ENCODE assay signal across 17 cellular contexts in genomic region chr4:113666386-113667114, GRCh38.
"Had no signal": no experiment of that assay in that cellular context is flagged by ENCODE, and none has a peak within 500 bp of the region (broad histone marks: within the 10 kb centered on the region; RNA-seq: fewer than 3 reads in every experiment).

No MANE protein-coding gene starts in this region.

- H3K4me1 ChIP-seq: esophagus squamous epithelium, left lung, uterus had no signal

- H3K4me3 Mint-ChIP-seq: activated CD4-positive, alpha-beta T cell treated with anti-CD3 and anti-CD28 coated beads, Interleukin-2, amount 10 ng/mL, durations not matched to agents 7 days and 5 days; activated naive CD8-positive, alpha-beta T cell treated with anti-CD3 and anti-CD28 coated beads, Interleukin-2, amount 10 ng/mL, durations not matched to agents 7 days and 5 days; nephron; stimulated activated naive CD8-positive, alpha-beta T cell treated with anti-CD3 and anti-CD28 coated beads, Interleukin-15, Interleukin-2, amounts not matched to agents 100 ng/mL and 50 ng/mL, for 24 hours had no signal

- H3K4me3 ChIP-seq: esophagus squamous epithelium, left lung, thoracic aorta, uterus had no signal

- H3K27me3 Mint-ChIP-seq: activated CD4-positive, alpha-beta T cell treated with anti-CD3 and anti-CD28 coated beads, Interleukin-2, amount 10 ng/mL, durations not matched to agents 7 days and 5 days; activated naive CD8-positive, alpha-beta T cell treated with anti-CD3 and anti-CD28 coated beads, Interleukin-2, amount 10 ng/mL, durations not matched to agents 7 days and 5 days; stimulated activated naive CD8-positive, alpha-beta T cell treated with anti-CD3 and anti-CD28 coated beads, Interleukin-15, Interleukin-2, amounts not matched to agents 100 ng/mL and 50 ng/mL, for 24 hours had no signal

- ATAC-seq: left lung had no signal

- H3K9me3 ChIP-seq: esophagus squamous epithelium, left lung, thoracic aorta, uterus had no signal

- H3K27me3 ChIP-seq: esophagus squamous epithelium, left lung, uterus had no signal

- DNase-seq: activated CD4-positive, alpha-beta T cell treated with anti-CD3 and anti-CD28 coated beads, Interleukin-2, amount 10 ng/mL, durations not matched to agents 7 days and 5 days; activated CD4-positive, CD25-positive, alpha-beta regulatory T cell; activated gamma-delta T cell treated with Interleukin-2 at 50 U/mL for 16 hours; activated naive CD8-positive, alpha-beta T cell treated with anti-CD3 and anti-CD28 coated beads, Interleukin-2, amount 10 ng/mL, durations not matched to agents 7 days and 5 days; activated T-cell treated with anti-CD3 and anti-CD28 coated beads, Interleukin-2, amount 50 U/mL, for 48 hours; aorta; esophagus squamous epithelium; foreskin fibroblast; mesendoderm; stimulated activated CD4-positive, alpha-beta T cell treated with anti-CD3 and anti-CD28 coated beads, Interleukin-4, amount 100 ng/mL, for 1 hour; stimulated activated CD8-positive, alpha-beta memory T cell treated with anti-CD3 and anti-CD28 coated beads, Interleukin-4, amount 100 ng/mL, for 48 hours; uterus had no signal

- H3K27ac ChIP-seq: esophagus squamous epithelium, left lung, thoracic aorta, uterus had no signal

- FAIRE-seq: colon had no signal

- H3K36me3 ChIP-seq: left lung, thoracic aorta, uterus had no signal

- H3K9me3 Mint-ChIP-seq: activated CD4-positive, alpha-beta T cell treated with anti-CD3 and anti-CD28 coated beads, Interleukin-2, amount 10 ng/mL, durations not matched to agents 7 days and 5 days; activated naive CD8-positive, alpha-beta T cell treated with anti-CD3 and anti-CD28 coated beads, Interleukin-2, amount 10 ng/mL, durations not matched to agents 7 days and 5 days; nephron; stimulated activated naive CD8-positive, alpha-beta T cell treated with anti-CD3 and anti-CD28 coated beads, Interleukin-15, Interleukin-2, amounts not matched to agents 100 ng/mL and 50 ng/mL, for 24 hours had no signal

- H3K27ac Mint-ChIP-seq: activated CD4-positive, alpha-beta T cell treated with anti-CD3 and anti-CD28 coated beads, Interleukin-2, amount 10 ng/mL, durations not matched to agents 7 days and 5 days; activated naive CD8-positive, alpha-beta T cell treated with anti-CD3 and anti-CD28 coated beads, Interleukin-2, amount 10 ng/mL, durations not matched to agents 7 days and 5 days; nephron; stimulated activated naive CD8-positive, alpha-beta T cell treated with anti-CD3 and anti-CD28 coated beads, Interleukin-15, Interleukin-2, amounts not matched to agents 100 ng/mL and 50 ng/mL, for 24 hours had no signal
